ENCODE assay signal across 22 cellular contexts in the genomic region with DNA sequence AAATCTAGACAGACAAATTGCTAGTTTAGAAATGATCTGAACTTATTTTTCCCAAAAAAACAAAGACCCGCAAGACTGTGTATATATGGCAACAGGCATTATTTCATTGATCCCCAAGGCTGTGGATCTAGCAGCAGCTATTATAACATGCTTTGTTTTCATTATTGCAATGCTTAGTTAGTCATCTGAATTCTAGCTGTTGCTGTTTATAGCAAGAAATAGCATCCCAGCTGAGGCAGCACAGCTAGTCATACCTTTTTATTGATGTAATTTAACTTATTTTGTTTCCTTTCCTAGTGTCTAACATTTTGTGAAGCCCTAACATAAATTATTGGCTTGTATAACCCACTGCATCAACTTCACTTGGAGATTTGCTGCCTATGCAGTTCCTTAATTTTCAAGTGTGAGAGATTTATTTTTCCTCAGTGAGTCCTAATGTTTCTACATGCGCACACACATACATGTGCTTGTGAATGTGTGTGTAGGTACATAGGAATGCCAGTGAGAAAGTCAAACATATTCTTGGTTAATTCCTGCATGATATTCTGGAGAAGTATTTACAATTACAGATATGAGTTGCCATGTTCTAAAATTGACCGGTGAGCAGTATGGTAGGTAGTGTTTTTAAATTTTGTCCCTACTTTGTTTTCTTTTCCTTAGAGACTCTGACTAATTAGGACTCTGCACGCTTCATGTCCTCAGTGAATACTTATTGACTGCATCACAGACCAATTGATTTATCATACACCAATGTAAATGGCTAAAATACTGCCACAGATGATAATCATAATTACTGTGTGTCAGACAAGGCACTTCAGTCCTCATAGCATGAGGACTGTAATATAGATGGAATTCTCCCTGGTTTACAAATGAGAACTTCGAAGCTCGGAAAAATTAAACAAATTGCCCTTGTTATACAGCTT.
DNase-seq lines count a peak whose midpoint lies in the region; ATAC-seq lines count a peak whose summit lies in the region.
"Had no signal": no experiment of that assay in that cellular context is flagged by ENCODE, and none has a peak within 500 bp of the region (broad histone marks: within the 10 kb centered on the region; RNA-seq: fewer than 3 reads in every experiment).

No MANE protein-coding gene starts in this region.

- no peak overlapping the region for H3K27ac Mint-ChIP-seq in activated CD4-positive, alpha-beta T cell treated with anti-CD3 and anti-CD28 coated beads, Interleukin-2, amount 10 ng/mL, durations not matched to agents 7 days and 5 days
- H3K27ac Mint-ChIP-seq: activated B cell treated with CpG ODN at 0.5 μM for 24 hours; activated naive CD8-positive, alpha-beta T cell treated with anti-CD3 and anti-CD28 coated beads for 36 hours; activated T-cell treated with anti-CD3 and anti-CD28 coated beads, Interleukin-2, amount 50 U/mL, for 72 hours; CD8-positive, alpha-beta T cell; effector memory CD8-positive, alpha-beta T cell had no signal

- H3K36me3 Mint-ChIP-seq in activated CD4-positive, alpha-beta T cell treated with anti-CD3 and anti-CD28 coated beads, Interleukin-2, amount 10 ng/mL, durations not matched to agents 7 days and 5 days (ENCODE audit: low read depth), result peaks cover 9% of the 10 kb centered on the region

- POLR2A ChIA-PET in activated CD4-positive, alpha-beta T cell treated with anti-CD3 and anti-CD28 coated beads, Interleukin-2, amount 10 ng/mL, durations not matched to agents 7 days and 5 days (lab: Charles Lee), result no interaction called here

- no peak overlapping the region for H3K4me3 Mint-ChIP-seq in activated CD4-positive, alpha-beta T cell treated with anti-CD3 and anti-CD28 coated beads, Interleukin-2, amount 10 ng/mL, durations not matched to agents 7 days and 5 days
- H3K4me3 Mint-ChIP-seq: activated B cell treated with CpG ODN at 0.5 μM for 24 hours; activated naive CD8-positive, alpha-beta T cell treated with anti-CD3 and anti-CD28 coated beads for 36 hours; activated T-cell treated with anti-CD3 and anti-CD28 coated beads, Interleukin-2, amount 50 U/mL, for 72 hours; CD8-positive, alpha-beta T cell; effector memory CD8-positive, alpha-beta T cell had no signal

- H3K27me3 Mint-ChIP-seq in activated CD4-positive, alpha-beta T cell treated with anti-CD3 and anti-CD28 coated beads, Interleukin-2, amount 10 ng/mL, durations not matched to agents 7 days and 5 days, result no peaks in the 10 kb centered on the region
- H3K27me3 Mint-ChIP-seq: activated B cell treated with CpG ODN at 0.5 μM for 24 hours; activated naive CD8-positive, alpha-beta T cell treated with anti-CD3 and anti-CD28 coated beads for 36 hours; effector memory CD8-positive, alpha-beta T cell had no signal

- CTCF ChIA-PET in activated CD4-positive, alpha-beta T cell treated with anti-CD3 and anti-CD28 coated beads, Interleukin-2, amount 10 ng/mL, durations not matched to agents 7 days and 5 days (lab: Charles Lee), result interaction anchor here (1.0 kb wide), 1 partner anchor 20 kb away, joined by 3 read pairs; no protein-coding TSS in a partner anchor

- peak; percentile 41 for DNase-seq in GM04503 (ENCODE audit: low read depth)
- peak; percentile 35 for DNase-seq in astrocyte of the hippocampus (ENCODE audit: low read depth, low spot score)
- peak; percentile 45 for DNase-seq in hepatic stellate cell (ENCODE audit: low spot score)
- no peak for DNase-seq in HuH-7 (ENCODE audit: low spot score)
- DNase-seq in activated CD4-positive, alpha-beta T cell treated with anti-CD3 and anti-CD28 coated beads, Interleukin-2, amount 10 ng/mL, durations not matched to agents 7 days and 5 days, result no peak
- DNase-seq: activated B cell treated with CpG ODN at 0.5 μM for 24 hours; activated naive CD8-positive, alpha-beta T cell treated with anti-CD3 and anti-CD28 coated beads for 36 hours; activated T-cell treated with anti-CD3 and anti-CD28 coated beads, Interleukin-2, amount 50 U/mL, for 72 hours; caudate nucleus; CD8-positive, alpha-beta T cell; DMS79 treated with DMSO at 0.1 percent for 48 hours; effector memory CD8-positive, alpha-beta T cell; gastrocnemius medialis; left lung; NCI-H446 treated with DMSO at 0.1 percent for 48 hours; ovary; Right ventricle myocardium superior; T-helper 1 cell; thyroid gland had no signal

- H3K4me1 Mint-ChIP-seq in activated CD4-positive, alpha-beta T cell treated with anti-CD3 and anti-CD28 coated beads, Interleukin-2, amount 10 ng/mL, durations not matched to agents 7 days and 5 days, result no peaks in the 10 kb centered on the region
- H3K4me1 Mint-ChIP-seq: activated naive CD8-positive, alpha-beta T cell treated with anti-CD3 and anti-CD28 coated beads for 36 hours had no signal

- H3K9me3 Mint-ChIP-seq in activated CD4-positive, alpha-beta T cell treated with anti-CD3 and anti-CD28 coated beads, Interleukin-2, amount 10 ng/mL, durations not matched to agents 7 days and 5 days, result peaks cover 4% of the 10 kb centered on the region

- peaks cover 3 to 60% (median 43%) of the 10 kb centered on the region in 5 donors for H3K4me1 ChIP-seq in subcutaneous abdominal adipose tissue (ENCODE audit: control insufficient read depth in 5 of 5, insufficient read depth in 5 of 5, low read length in 5 of 5)

- no peak for ATAC-seq in GM21717 (IDR thresholded peaks at IDR 0.05; ENCODE audit: unreplicated experiment)
- ATAC-seq: activated T-cell treated with anti-CD3 and anti-CD28 coated beads, Interleukin-2, amount 50 U/mL, for 72 hours; CD8-positive, alpha-beta T cell; effector memory CD8-positive, alpha-beta T cell; gastrocnemius medialis; left lung had no signal

- H3K9me3 ChIP-seq in subcutaneous abdominal adipose tissue (ENCODE audit: control insufficient read depth in 5 of 5, low read length in 5 of 5), result peaks cover 0 to 15% (median 8%) of the 10 kb centered on the region in 5 donors
- H3K9me3 ChIP-seq: gastrocnemius medialis, ovary, thyroid gland had no signal

- peak overlapping the region; percentile 85 for H3K27ac ChIP-seq in subcutaneous abdominal adipose tissue (ENCODE audit: low read depth, low read length)
- H3K27ac ChIP-seq: gastrocnemius medialis, left lung, ovary, thyroid gland had no signal

- no peaks in the 10 kb centered on the region for H3K27me3 ChIP-seq in subcutaneous abdominal adipose tissue (ENCODE audit: control insufficient read depth in 5 of 5, insufficient read depth in 4 of 5, low read length in 5 of 5)
- H3K27me3 ChIP-seq: gastrocnemius medialis, left lung, ovary, thyroid gland had no signal

- peaks cover 0 to 9% (median 7%) of the 10 kb centered on the region in 5 donors for H3K36me3 ChIP-seq in subcutaneous abdominal adipose tissue (ENCODE audit: control insufficient read depth in 5 of 5, insufficient read depth in 5 of 5, low read length in 5 of 5)
- H3K36me3 ChIP-seq: gastrocnemius medialis, left lung, ovary, thyroid gland had no signal

- peak overlapping the region in 1 of 5 donors; percentile 28 for H3K9ac ChIP-seq in subcutaneous abdominal adipose tissue (ENCODE audit: low read length in 5 of 5)

- no peak overlapping the region for H3K4me3 ChIP-seq in subcutaneous abdominal adipose tissue (ENCODE audit: low read depth in 1 of 5, low read length in 5 of 5)
- H3K4me3 ChIP-seq: gastrocnemius medialis, left lung, ovary, smooth muscle cell, thyroid gland had no signal

Comparison
In these comparisons a context has a peak if more than half of its experiments do, and no peak if none do; other contexts are left out.
1. DNase-seq: peak in GM04503 (single experiment), astrocyte of the hippocampus (single experiment) and hepatic stellate cell (single experiment); none in HuH-7 (single experiment) and activated CD4-positive, alpha-beta T cell treated with anti-CD3 and anti-CD28 coated beads, Interleukin-2, amount 10 ng/mL, durations not matched to agents 7 days and 5 days (single experiment).